22 cellular contexts compared by ENCODE assay signal in genomic region chr1:42145726-42146125, GRCh38. TPM values are rescaled to one million over a fixed set of nuclear protein-coding genes. Genes with fewer than 3 reads are reported as not detected.
DNase-seq lines count a peak whose midpoint lies in the region; ATAC-seq, FAIRE-seq and TF ChIP-seq lines count a peak whose summit lies in the region.
"Had no signal": no experiment of that assay in that cellular context is flagged by ENCODE, and none has a peak within 500 bp of the region (broad histone marks: within the 10 kb centered on the region; RNA-seq: fewer than 3 reads in every experiment).

No MANE protein-coding gene starts in this region.

- no peak for TF ChIP-seq CTCF in type B pancreatic cell (conservative IDR thresholded peaks at IDR 0.05)

- H4K8ac ChIP-seq in mesendoderm (ENCODE audit: low read depth, low read length) = no peak overlapping the region

- 1 to 9% methylated on average over 12 to 22 of the region's 25 CpGs for WGBS in GM23248 (ENCODE audit: low coverage in 1 of 2, low lambda C conversion rate in 2 of 2, missing lambda C conversion rate in 2 of 2), 2 experiments
- no CpG with 5 or more reads among the region's 25 CpGs for WGBS in mesendoderm (ENCODE audit: extremely low coverage, insufficient coverage, low lambda C conversion rate)
- 41 to 54% (median 52%) methylated on average over 21 to 25 of the region's 25 CpGs for WGBS in small intestine, 3 donors

- H3K9me3 ChIP-seq in GM23248 (ENCODE audit: low read depth) = no peaks in the 10 kb centered on the region
- H3K9me3 ChIP-seq in small intestine (ENCODE audit: control insufficient read depth, low read depth) = no peaks in the 10 kb centered on the region
- H3K9me3 ChIP-seq: Peyer's patch, SJCRH30 had no signal

- H3K56ac ChIP-seq in mesendoderm (ENCODE audit: low read length) = peak overlapping the region; percentile 63

- no peak overlapping the region for H3K23ac ChIP-seq in mesendoderm (ENCODE audit: low read length)

- FAIRE-seq in small intestine (lab: Jason Lieb, UNC) = no peak
- FAIRE-seq: A204.1, GM12878 had no signal

- DNase-seq in GM23248 = peak; percentile 23
- no peak for DNase-seq in mesendoderm
- peak; percentile 58 for DNase-seq in type B pancreatic cell (ENCODE audit: extremely low spot score, unreplicated experiment)
- no peak for DNase-seq in small intestine
- no peak for DNase-seq in amniotic stem cell (lab: John Stamatoyannopoulos, UW)
- DNase-seq: DMS79 treated with DMSO at 0.1 percent for 48 hours, GOT3, Karpas-422, NCI-H1694, NCI-H2081, NCI-H2171, NCI-H345, NCI-H524, NCI-H82, Peyer's patch, SJCRH30 had no signal

- H3K27ac ChIP-seq in GM23248 = no peak overlapping the region
- H3K27ac ChIP-seq in mesendoderm (ENCODE audit: low read depth, low read length) = no peak overlapping the region
- no peak overlapping the region for H3K27ac ChIP-seq in small intestine (ENCODE audit: low read depth in 1 of 2, low read length in 1 of 2)
- H3K27ac ChIP-seq: Peyer's patch had no signal

- H3F3A ChIP-seq in GM23248 (ENCODE audit: insufficient read depth) = no peaks in the 10 kb centered on the region

- peaks cover 52% of the 10 kb centered on the region for H3K27me3 ChIP-seq in GM23248 (replicated peaks; ENCODE audit: insufficient read depth)
- no peaks in the 10 kb centered on the region for H3K27me3 ChIP-seq in mesendoderm (ENCODE audit: insufficient read depth, low read length, poor library complexity)
- peaks cover 2 to 8% of the 10 kb centered on the region in 2 donors for H3K27me3 ChIP-seq in small intestine (ENCODE audit: control insufficient read depth in 2 of 2, insufficient read depth in 2 of 2, low read length in 2 of 2)
- H3K27me3 ChIP-seq: Peyer's patch, SJCRH30 had no signal

- H2BK120ac ChIP-seq in mesendoderm (ENCODE audit: low read depth, low read length) = no peak overlapping the region

- H3K36me3 ChIP-seq in GM23248 (ENCODE audit: low read depth) = no peaks in the 10 kb centered on the region
- H3K36me3 ChIP-seq in mesendoderm (ENCODE audit: control insufficient read depth, insufficient read depth, low read length) = no peaks in the 10 kb centered on the region
- no peaks in the 10 kb centered on the region for H3K36me3 ChIP-seq in small intestine (ENCODE audit: control insufficient read depth in 2 of 2, insufficient read depth in 2 of 2, low read length in 2 of 2)
- H3K36me3 ChIP-seq: Peyer's patch, SJCRH30 had no signal

- intact Hi-C loops in dendritic cell treated with granulocyte-macrophage colony-stimulating factor and Interleukin-4, amounts not matched to agents 40 ng/mL and 50 ng/mL, for 4 days (cut with micrococcal nuclease) = no loop called here

- no peak overlapping the region for H3K4me2 ChIP-seq in GM23248 (ENCODE audit: unreplicated experiment)
- no peak overlapping the region for H3K4me2 ChIP-seq in mesendoderm (ENCODE audit: low read length)

- no peak overlapping the region for H3K27ac Mint-ChIP-seq in dendritic cell treated with granulocyte-macrophage colony-stimulating factor and Interleukin-4, amounts not matched to agents 40 ng/mL and 50 ng/mL, for 4 days
- no peak overlapping the region for H3K27ac Mint-ChIP-seq in type B pancreatic cell

- H2BK15ac ChIP-seq in mesendoderm (replicated peaks; ENCODE audit: low read depth) = no peak overlapping the region

- no peak overlapping the region for H3K4ac ChIP-seq in mesendoderm (ENCODE audit: low read depth, low read length)

- no peak overlapping the region for H2AK5ac ChIP-seq in mesendoderm (ENCODE audit: low read length)

- peaks cover 6% of the 10 kb centered on the region for H3K4me1 Mint-ChIP-seq in dendritic cell treated with granulocyte-macrophage colony-stimulating factor and Interleukin-4, amounts not matched to agents 40 ng/mL and 50 ng/mL, for 4 days (ENCODE audit: low read depth)
- H3K4me1 Mint-ChIP-seq in type B pancreatic cell (ENCODE audit: unreplicated experiment) = no peaks in the 10 kb centered on the region

- H3K4me3 Mint-ChIP-seq in dendritic cell treated with granulocyte-macrophage colony-stimulating factor and Interleukin-4, amounts not matched to agents 40 ng/mL and 50 ng/mL, for 4 days = peak overlapping the region; percentile 18
- no peak overlapping the region for H3K4me3 Mint-ChIP-seq in type B pancreatic cell

- H3K9ac ChIP-seq in GM23248 (no peak overlapping the region), mesendoderm (ENCODE audit: low read length) (no peak overlapping the region)

- no peak overlapping the region for H3K18ac ChIP-seq in mesendoderm (ENCODE audit: low read length)

- H3K79me1 ChIP-seq in mesendoderm (ENCODE audit: low read length) = no peaks in the 10 kb centered on the region

- no peaks in the 10 kb centered on the region for H3K9me3 Mint-ChIP-seq in dendritic cell treated with granulocyte-macrophage colony-stimulating factor and Interleukin-4, amounts not matched to agents 40 ng/mL and 50 ng/mL, for 4 days
- no peaks in the 10 kb centered on the region for H3K9me3 Mint-ChIP-seq in type B pancreatic cell

- H2BK5ac ChIP-seq in mesendoderm (ENCODE audit: low read length) = no peak overlapping the region

- H3K4me3 ChIP-seq in GM23248 (no peak overlapping the region), mesendoderm (ENCODE audit: low read length) (no peak overlapping the region), small intestine (ENCODE audit: low read depth in 1 of 2, low read length in 2 of 2) (no peak overlapping the region)
- H3K4me3 ChIP-seq: GM12878, Peyer's patch, SJCRH30 had no signal

- H3K79me2 ChIP-seq in GM23248 (ENCODE audit: insufficient read depth) (no peaks in the 10 kb centered on the region), mesendoderm (ENCODE audit: control insufficient read depth, insufficient read depth, low read length) (no peaks in the 10 kb centered on the region)

- H3K4me1 ChIP-seq in GM23248 (ENCODE audit: insufficient read depth) (no peaks in the 10 kb centered on the region), mesendoderm (ENCODE audit: control insufficient read depth, low read depth, low read length) (no peaks in the 10 kb centered on the region), small intestine (ENCODE audit: control insufficient read depth in 2 of 2, insufficient read depth in 1 of 2, low read depth in 1 of 2, low read length in 1 of 2) (peaks cover 0 to 2% of the 10 kb centered on the region in 2 donors)
- H3K4me1 ChIP-seq: Peyer's patch had no signal

- H2AFZ ChIP-seq in GM23248 = no peak overlapping the region

- in situ Hi-C loops in GM23248 (cut with MboI) = loop anchor here (25.0 kb wide), 1 partner anchor 583 kb away; no protein-coding TSS in a partner anchor

- no peaks in the 10 kb centered on the region for H3K9me2 ChIP-seq in GM23248 (ENCODE audit: insufficient read depth)

- H4K5ac ChIP-seq in mesendoderm (ENCODE audit: low read length) = no peak overlapping the region

- peaks cover 4% of the 10 kb centered on the region for H3K27me3 Mint-ChIP-seq in dendritic cell treated with granulocyte-macrophage colony-stimulating factor and Interleukin-4, amounts not matched to agents 40 ng/mL and 50 ng/mL, for 4 days
- H3K27me3 Mint-ChIP-seq in type B pancreatic cell = peaks cover 12% of the 10 kb centered on the region

- no peaks in the 10 kb centered on the region for H3K36me3 Mint-ChIP-seq in dendritic cell treated with granulocyte-macrophage colony-stimulating factor and Interleukin-4, amounts not matched to agents 40 ng/mL and 50 ng/mL, for 4 days (ENCODE audit: low read depth)
- H3K36me3 Mint-ChIP-seq in type B pancreatic cell = no peaks in the 10 kb centered on the region

- no peaks in the 10 kb centered on the region for H4K20me1 ChIP-seq in GM23248 (ENCODE audit: insufficient read depth)

- ATAC-seq in HG02798 (IDR thresholded peaks at IDR 0.05; ENCODE audit: poor library complexity, unreplicated experiment) = no peak

RNA-seq across cellular contexts. Expression of gene GUCA2B, which starts 7.5 kb away (rescaled TPM):
- total RNA-seq in GM23248 (2014; rRNA removed; shearing (Covaris generic)) = not detected in 2 replicates
- polyA plus RNA-seq in GM23248 (2016; fragmentation: Nextera tagmentation; extraction: Ambion mirVana) (not detected in 2 replicates), small intestine (100 to 1,000 TPM in 2 of 3 donors, 10 to 100 TPM in 1; 14.4 to 969 (median 615) TPM)
- polyA plus RNA-seq in mesendoderm (2013, experiment 1 of 2) = not detected
- not detected for polyA plus RNA-seq in mesendoderm (2013, experiment 2 of 2)
- 0.69 and 0.92 TPM in 2 replicates for total RNA-seq in type B pancreatic cell (ENCODE audit: low replicate concordance)
- total RNA-seq: GM12878, M059J, OCI-LY7, SJCRH30 had no signal
- polyA plus RNA-seq: GM12878 had no signal

RNA-seq across cellular contexts. Expression of gene GUCA2A, which starts 18.8 kb away (rescaled TPM):
- not detected in 2 replicates for total RNA-seq in GM23248 (2014; rRNA removed; shearing (Covaris generic))
- polyA plus RNA-seq in GM23248 (2016; fragmentation: Nextera tagmentation; extraction: Ambion mirVana) (not detected in 2 replicates), small intestine (100 to 1,000 TPM in 1 of 3 donors, 10 to 100 TPM in 2; 56.3 to 155 (median 59.5) TPM)
- 0.11 TPM for polyA plus RNA-seq in mesendoderm (2013, experiment 1 of 2)
- 0.08 TPM for polyA plus RNA-seq in mesendoderm (2013, experiment 2 of 2)
- 2.9 and 7.4 TPM in 2 replicates for total RNA-seq in type B pancreatic cell (ENCODE audit: low replicate concordance)
- total RNA-seq: GM12878, M059J, OCI-LY7, SJCRH30 had no signal
- polyA plus RNA-seq: GM12878 had no signal

Comparison
In these comparisons a context has a peak if more than half of its experiments do, and no peak if none do; other contexts are left out.
1. DNase-seq: peak in GM23248 (single experiment) and type B pancreatic cell (single experiment); none in mesendoderm (single experiment), small intestine (single experiment) and amniotic stem cell (single experiment).